Comparison of ENCODE assay signal across 34 cellular contexts in genomic region chr13:43033038-43033437, GRCh38.
"Had no signal": no experiment of that assay in that cellular context is flagged by ENCODE, and none has a peak within 500 bp of the region (broad histone marks: within the 10 kb centered on the region; RNA-seq: fewer than 3 reads in every experiment).

No MANE protein-coding gene starts in this region.

- H3K9me3 Mint-ChIP-seq: activated T-helper 17 cell treated with anti-CD3 and anti-CD28 coated beads, Interleukin-2, amount 50 U/mL, for 72 hours; central memory CD8-positive, alpha-beta T cell; T-helper 1 cell treated with Interleukin-12 subunit alpha and Interleukin-12 subunit beta and Interleukin-4 antibody, amounts not matched to agents 30 μg/mL and 1 μg/mL, for 36 hours; T-helper 2 cell treated with Interferon-gamma antibody and Interleukin-4, amounts not matched to agents 5 μg/mL and 100 μg/mL, for 36 hours had no signal

- H3K36me3 ChIP-seq: WERI-Rb-1 had no signal

- H3K9me3 ChIP-seq: esophagus muscularis mucosa, gastrocnemius medialis, heart left ventricle had no signal

- H3K4me1 ChIP-seq: foreskin keratinocyte had no signal

- H3K27me3 ChIP-seq: brain microvascular endothelial cell, dorsolateral prefrontal cortex, esophagus muscularis mucosa, foreskin keratinocyte, gastrocnemius medialis, heart left ventricle had no signal

- H3K4me3 ChIP-seq: coronary artery, dorsolateral prefrontal cortex, esophagus muscularis mucosa, gastrocnemius medialis, heart left ventricle had no signal

- H3K4me3 Mint-ChIP-seq: activated B cell treated with CpG ODN at 0.5 μM for 24 hours; activated CD4-positive, alpha-beta memory T cell treated with anti-CD3 and anti-CD28 coated beads, Interleukin-2, amount 10 ng/mL, durations not matched to agents 7 days and 5 days; activated CD4-positive, alpha-beta T cell treated with anti-CD3 and anti-CD28 coated beads, Interleukin-2, amount 10 ng/mL, durations not matched to agents 24 days and 14 days; activated CD8-positive, alpha-beta memory T cell treated with anti-CD3 and anti-CD28 coated beads, Interleukin-2, amount 10 ng/mL, durations not matched to agents 7 days and 5 days; activated naive CD8-positive, alpha-beta T cell; activated T-helper 17 cell treated with anti-CD3 and anti-CD28 coated beads, Interleukin-2, amount 50 U/mL, for 72 hours; central memory CD8-positive, alpha-beta T cell; dendritic cell treated with granulocyte-macrophage colony-stimulating factor and Interleukin-4, amounts not matched to agents 40 ng/mL and 50 ng/mL, for 4 days; endodermal cell; T-cell; T-helper 1 cell treated with Interleukin-12 subunit alpha and Interleukin-12 subunit beta and Interleukin-4 antibody, amounts not matched to agents 30 μg/mL and 1 μg/mL, for 36 hours; T-helper 2 cell treated with Interferon-gamma antibody and Interleukin-4, amounts not matched to agents 5 μg/mL and 100 μg/mL, for 36 hours had no signal

- H3K27ac ChIP-seq: brain microvascular endothelial cell, coronary artery, dorsolateral prefrontal cortex, esophagus muscularis mucosa, foreskin keratinocyte, gastrocnemius medialis, heart left ventricle, WERI-Rb-1 had no signal

- DNase-seq: activated B cell treated with CpG ODN at 0.5 μM for 24 hours; activated CD4-positive, alpha-beta memory T cell treated with anti-CD3 and anti-CD28 coated beads, Interleukin-2, amount 10 ng/mL, durations not matched to agents 7 days and 5 days; activated CD4-positive, alpha-beta T cell treated with anti-CD3 and anti-CD28 coated beads, Interleukin-2, amount 10 ng/mL, durations not matched to agents 24 days and 14 days; activated CD4-positive, alpha-beta T cell treated with anti-CD3 and anti-CD28 coated beads, Interleukin-2, amount 50 U/mL, for 4 hours; activated CD8-positive, alpha-beta memory T cell treated with anti-CD3 and anti-CD28 coated beads, Interleukin-2, amount 10 ng/mL, durations not matched to agents 7 days and 5 days; activated CD8-positive, alpha-beta memory T cell treated with anti-CD3 and anti-CD28 coated beads, Interleukin-2, amount 50 U/mL, for 4 hours; activated effector memory CD4-positive, alpha-beta T cell treated with Interleukin-2 at 50 U/mL for 16 hours; activated gamma-delta T cell treated with Interleukin-2 at 50 U/mL for 16 hours; activated naive CD4-positive, alpha-beta T cell treated with anti-CD3 and anti-CD28 coated beads, Interleukin-2, amount 50 U/mL, for 16 hours; activated naive CD4-positive, alpha-beta T cell treated with Interleukin-2 at 50 U/mL for 16 hours; activated T-cell treated with anti-CD3 and anti-CD28 coated beads, Interleukin-2, amount 50 U/mL, for 1 hour; amniotic stem cell; anterior cingulate cortex; brain microvascular endothelial cell; dorsolateral prefrontal cortex; effector memory CD4-positive, alpha-beta T cell; endodermal cell; erythroblast; foreskin keratinocyte; gastrocnemius medialis; glutamatergic neuron; heart left ventricle; T-cell; T1000; WERI-Rb-1 had no signal

- H3K27ac Mint-ChIP-seq: activated B cell treated with CpG ODN at 0.5 μM for 24 hours; activated CD4-positive, alpha-beta memory T cell treated with anti-CD3 and anti-CD28 coated beads, Interleukin-2, amount 10 ng/mL, durations not matched to agents 7 days and 5 days; activated CD4-positive, alpha-beta T cell treated with anti-CD3 and anti-CD28 coated beads, Interleukin-2, amount 10 ng/mL, durations not matched to agents 24 days and 14 days; activated CD8-positive, alpha-beta memory T cell treated with anti-CD3 and anti-CD28 coated beads, Interleukin-2, amount 10 ng/mL, durations not matched to agents 7 days and 5 days; activated naive CD8-positive, alpha-beta T cell; activated T-helper 17 cell treated with anti-CD3 and anti-CD28 coated beads, Interleukin-2, amount 50 U/mL, for 72 hours; dendritic cell treated with granulocyte-macrophage colony-stimulating factor and Interleukin-4, amounts not matched to agents 40 ng/mL and 50 ng/mL, for 4 days; endodermal cell; T-cell; T-helper 1 cell treated with Interleukin-12 subunit alpha and Interleukin-12 subunit beta and Interleukin-4 antibody, amounts not matched to agents 30 μg/mL and 1 μg/mL, for 36 hours; T-helper 2 cell treated with Interferon-gamma antibody and Interleukin-4, amounts not matched to agents 5 μg/mL and 100 μg/mL, for 36 hours had no signal

- ATAC-seq: activated CD4-positive, CD25-positive, alpha-beta regulatory T cell treated with anti-CD3 and anti-CD28 coated beads, Interleukin-2, amount 50 U/mL, for 24 hours; activated CD8-positive, alpha-beta memory T cell treated with anti-CD3 and anti-CD28 coated beads, Interleukin-2, amount 10 ng/mL, durations not matched to agents 7 days and 5 days; activated T-helper 17 cell treated with anti-CD3 and anti-CD28 coated beads, Interleukin-2, amount 50 U/mL, for 72 hours; foreskin keratinocyte; gastrocnemius medialis; heart left ventricle; T-cell had no signal

- H3K27me3 Mint-ChIP-seq: activated B cell treated with CpG ODN at 0.5 μM for 24 hours; activated CD4-positive, alpha-beta memory T cell treated with anti-CD3 and anti-CD28 coated beads, Interleukin-2, amount 10 ng/mL, durations not matched to agents 7 days and 5 days; activated CD4-positive, alpha-beta T cell treated with anti-CD3 and anti-CD28 coated beads, Interleukin-2, amount 10 ng/mL, durations not matched to agents 24 days and 14 days; activated CD8-positive, alpha-beta memory T cell treated with anti-CD3 and anti-CD28 coated beads, Interleukin-2, amount 10 ng/mL, durations not matched to agents 7 days and 5 days; activated naive CD8-positive, alpha-beta T cell; activated T-helper 17 cell treated with anti-CD3 and anti-CD28 coated beads, Interleukin-2, amount 50 U/mL, for 72 hours; central memory CD8-positive, alpha-beta T cell; dendritic cell treated with granulocyte-macrophage colony-stimulating factor and Interleukin-4, amounts not matched to agents 40 ng/mL and 50 ng/mL, for 4 days; T-cell had no signal
